8 cellular contexts compared by ENCODE assay signal in genomic region chr20:44908987-44909871, GRCh38. TPM values are rescaled to one million over a fixed set of nuclear protein-coding genes. Genes with fewer than 3 reads are reported as not detected.
DNase-seq lines count a peak whose midpoint lies in the region; ATAC-seq and TF ChIP-seq lines count a peak whose summit lies in the region.

No MANE protein-coding gene starts in this region.

- ATAC-seq in GM21526 (IDR thresholded peaks at IDR 0.05; ENCODE audit: low FRiP score, unreplicated experiment) (no peak), GM21447 (IDR thresholded peaks at IDR 0.05; ENCODE audit: unreplicated experiment) (no peak), HG02981 (IDR thresholded peaks at IDR 0.05; ENCODE audit: unreplicated experiment) (no peak)

- H3K79me2 ChIP-seq in OCI-LY3 (ENCODE audit: low read length) (peaks cover 7% of the 10 kb centered on the region; the same call in 1 of the 2 replicates), parathyroid adenoma (no peaks in the 10 kb centered on the region)

- no peaks in the 10 kb centered on the region for H3K27me3 ChIP-seq in GM06990 (replicated peaks; ENCODE audit: control insufficient read depth, insufficient read depth, low read length)
- H3K27me3 ChIP-seq in OCI-LY3 (ENCODE audit: low read depth, low read length), result no peaks in the 10 kb centered on the region
- no peaks in the 10 kb centered on the region for H3K27me3 ChIP-seq in endodermal cell (ENCODE audit: control insufficient read depth, insufficient read depth, low read length, poor library complexity, severe bottlenecking)
- H3K27me3 ChIP-seq in parathyroid adenoma (ENCODE audit: control insufficient read depth, insufficient read depth, low read length), result no peaks in the 10 kb centered on the region

- H3K4me2 ChIP-seq in OCI-LY3 (ENCODE audit: low read length) (peak overlapping the region; percentile 94), parathyroid adenoma (ENCODE audit: low read length) (peak overlapping the region; percentile 60)

- peaks cover 9% of the 10 kb centered on the region for H3K36me3 ChIP-seq in GM06990 (ENCODE audit: control insufficient read depth, insufficient read depth, low read length)
- peaks cover 55% of the 10 kb centered on the region for H3K36me3 ChIP-seq in OCI-LY3 (replicated peaks; ENCODE audit: low read depth, low read length)
- peaks cover 66% of the 10 kb centered on the region for H3K36me3 ChIP-seq in endodermal cell (ENCODE audit: control insufficient read depth, insufficient read depth, low read length)
- H3K36me3 ChIP-seq in parathyroid adenoma (ENCODE audit: control insufficient read depth, insufficient read depth, low read length), result no peaks in the 10 kb centered on the region

- H3K4me3 Mint-ChIP-seq in endodermal cell, result peak overlapping the region; percentile 79

- H3K9me3 Mint-ChIP-seq in endodermal cell, result no peaks in the 10 kb centered on the region

- H3K9me3 ChIP-seq in OCI-LY3 (ENCODE audit: insufficient read depth, low read length), result no peaks in the 10 kb centered on the region
- no peaks in the 10 kb centered on the region for H3K9me3 ChIP-seq in endodermal cell (ENCODE audit: control insufficient read depth, low read length)
- no peaks in the 10 kb centered on the region for H3K9me3 ChIP-seq in parathyroid adenoma (ENCODE audit: control insufficient read depth, low read length)

- no peaks in the 10 kb centered on the region for H3K27me3 Mint-ChIP-seq in endodermal cell (ENCODE audit: insufficient read depth)

- H3K4me3 ChIP-seq in GM06990 (replicated peaks; ENCODE audit: low read depth, low read length) (peak overlapping the region; percentile 87), OCI-LY3 (ENCODE audit: low read length) (peak overlapping the region; percentile 79), endodermal cell (ENCODE audit: low read length) (peak overlapping the region; percentile 81), parathyroid adenoma (ENCODE audit: low read depth, low read length) (peak overlapping the region; percentile 39)

- peak overlapping the region; percentile 83 for H3K27ac Mint-ChIP-seq in endodermal cell

- H3K4me1 Mint-ChIP-seq in endodermal cell, result peaks cover 26% of the 10 kb centered on the region

- H3K27ac ChIP-seq in OCI-LY3 (ENCODE audit: low read length) (peak overlapping the region; percentile 2; the same call in 1 of the 2 replicates), endodermal cell (ENCODE audit: low read depth, low read length) (no peak overlapping the region), parathyroid adenoma (no peak overlapping the region)

- H3K36me3 Mint-ChIP-seq in endodermal cell (ENCODE audit: low read depth), result peaks cover 59% of the 10 kb centered on the region

- H4K20me1 ChIP-seq in OCI-LY3 (ENCODE audit: insufficient read depth, low read length), result no peaks in the 10 kb centered on the region; the same call in 1 of the 2 replicates

- WGBS in endodermal cell (ENCODE audit: insufficient coverage in 1 of 2, insufficient read length in 1 of 2), 2 experiments, result 49 to 68% methylated on average over 7 to 14 of the region's 14 CpGs

- H2AFZ ChIP-seq in OCI-LY3 (ENCODE audit: low read depth, low read length), result peak overlapping the region; percentile 17; the same call in 1 of the 2 replicates
- peak overlapping the region; percentile 96 for H2AFZ ChIP-seq in parathyroid adenoma

- H3K4me1 ChIP-seq in OCI-LY3 (ENCODE audit: low read length) (peaks cover 13% of the 10 kb centered on the region; the same call in 1 of the 2 replicates), endodermal cell (ENCODE audit: control insufficient read depth, insufficient read depth, low read length) (no peaks in the 10 kb centered on the region), parathyroid adenoma (no peaks in the 10 kb centered on the region)

- TF ChIP-seq CTCF in GM06990 (IDR thresholded peaks at IDR 0.05; ENCODE audit: insufficient read depth, low read length, poor library complexity, severe bottlenecking) (no peak), OCI-LY3 (IDR thresholded peaks at IDR 0.05; ENCODE audit: low read depth, low read length) (no peak), endodermal cell (conservative IDR thresholded peaks at IDR 0.05) (no peak), parathyroid adenoma (IDR thresholded peaks at IDR 0.05) (no peak)

- peak overlapping the region; percentile 62 for H3K9ac ChIP-seq in OCI-LY3 (ENCODE audit: low read length)
- peak overlapping the region; percentile 24 for H3K9ac ChIP-seq in endodermal cell (ENCODE audit: extremely low read depth, low read length, poor library complexity, severe bottlenecking)
- peak overlapping the region; percentile 11 for H3K9ac ChIP-seq in parathyroid adenoma

- DNase-seq in GM06990 (ENCODE audit: extremely low read depth, insufficient read length), result no peak
- peak; percentile 55 for DNase-seq in endodermal cell
- DNase-seq in DMS153 treated with DMSO at 0.1 percent for 48 hours (lab: John Stamatoyannopoulos, UW; ENCODE audit: unreplicated experiment), result no peak

RNA-seq across cellular contexts. Expression of gene PABPC1L, which starts 0.6 kb away (rescaled TPM):
- 100 to 1,000 TPM; 129 to 142 TPM for total RNA-seq in endodermal cell
- polyA plus RNA-seq in endodermal cell (2013, experiment 1 of 2), result 57.0 TPM
- 41.6 TPM for polyA plus RNA-seq in endodermal cell (2013, experiment 2 of 2)

RNA-seq across cellular contexts. Expression of gene YWHAB, which starts 23.7 kb away (rescaled TPM):
- total RNA-seq in endodermal cell, result 100 to 1,000 TPM; 183 to 193 TPM
- polyA plus RNA-seq in endodermal cell (2013, experiment 1 of 2), result 155 TPM
- polyA plus RNA-seq in endodermal cell (2013, experiment 2 of 2), result 158 TPM

RNA-seq across cellular contexts. Expression of gene TOMM34, which starts 51.0 kb away (rescaled TPM):
- 10 to 100 TPM; 43.6 to 43.9 TPM for total RNA-seq in endodermal cell
- 46.7 TPM for polyA plus RNA-seq in endodermal cell (2013, experiment 1 of 2)
- polyA plus RNA-seq in endodermal cell (2013, experiment 2 of 2), result 44.1 TPM

RNA-seq across cellular contexts. Expression of gene STK4, which starts 57.1 kb away (rescaled TPM):
- 10 to 100 TPM; 29.2 to 33.1 TPM for total RNA-seq in endodermal cell
- polyA plus RNA-seq in endodermal cell (2013, experiment 1 of 2), result 22.3 TPM
- 21.1 TPM for polyA plus RNA-seq in endodermal cell (2013, experiment 2 of 2)

Comparison
In these comparisons a context has a peak if more than half of its experiments do, and no peak if none do; other contexts are left out.
1. H3K9ac ChIP-seq: peak in every context shown above with its lines; median percentile 62 in OCI-LY3; 24 in endodermal cell; 11 in parathyroid adenoma.